Comparison of ENCODE assay signal across 8 cellular contexts in the genomic region with DNA sequence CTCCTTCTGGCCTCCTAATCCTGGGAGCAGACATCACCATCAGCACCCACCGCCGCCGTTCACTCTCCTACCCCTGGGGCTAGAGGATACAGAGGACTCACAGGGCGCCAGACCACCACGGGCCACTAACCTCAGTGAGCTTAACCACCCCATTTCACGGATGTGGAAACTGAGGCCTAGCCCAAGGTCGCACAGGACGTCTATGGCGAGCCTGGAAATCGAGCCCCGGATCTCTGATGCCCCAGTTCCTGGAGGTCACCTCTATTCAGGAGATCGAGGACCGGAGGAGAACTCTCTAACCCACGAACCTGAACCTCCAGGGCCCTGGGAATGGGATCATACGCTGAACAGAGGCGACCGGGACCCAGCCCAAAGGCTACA. TPM values are rescaled to one million over a fixed set of nuclear protein-coding genes. Genes with fewer than 3 reads are reported as not detected.
DNase-seq lines count a peak whose midpoint lies in the region; ATAC-seq and TF ChIP-seq lines count a peak whose summit lies in the region.

No MANE protein-coding gene starts in this region.

- H3K27ac ChIP-seq in AG04450 (ENCODE audit: low read depth, low read length) (no peak overlapping the region), angular gyrus (ENCODE audit: low read depth, low read length) (peak overlapping the region; percentile 68), thymus (ENCODE audit: low read depth) (peak overlapping the region; percentile 85)

- POLR2A ChIA-PET in AG04450 (lab: Yijun Ruan, JAX), result interaction anchor here (0.5 kb wide), 1 partner anchor 208 kb away, joined by 4 read pairs; no protein-coding TSS in a partner anchor

- DNase-seq in AG04450 (ENCODE audit: low read depth, low spot score) (no peak), left lobe of liver (ENCODE audit: low spot score) (peak; percentile 49), islet precursor cell (no peak), Kasumi-1 (lab: John Stamatoyannopoulos, UW) (no peak)

- WGBS in thymus, result 3% methylated on average over 17 of the region's 17 CpGs

- TF ChIP-seq CTCF in AG04450 (IDR thresholded peaks at IDR 0.05; ENCODE audit: low read depth, low read length), result no peak

- H3K4me3 ChIP-seq in AG04450 (ENCODE audit: low read depth, low read length), result peak overlapping the region; percentile 99
- peak overlapping the region; percentile 74 for H3K4me3 ChIP-seq in thymus (ENCODE audit: low read length)

- H3K9me3 ChIP-seq in AG04450 (ENCODE audit: control insufficient read depth, insufficient read depth, low read length) (no peaks in the 10 kb centered on the region), thymus (ENCODE audit: control insufficient read depth) (no peaks in the 10 kb centered on the region)

- H3K36me3 ChIP-seq in thymus (ENCODE audit: control insufficient read depth, insufficient read depth), result peaks cover 4% of the 10 kb centered on the region

- CTCF ChIA-PET in AG04450 (lab: Charles Lee), result interaction anchor here (1.2 to 7.6 kb wide), 4 partner anchors 37 to 112 kb away, joined by 4 to 215 read pairs (median 102); a partner anchor contains a TSS

- ATAC-seq in HG02852 (IDR thresholded peaks at IDR 0.05; ENCODE audit: unreplicated experiment) (peak; percentile 10), left lobe of liver (peak; percentile 5), HG03135 (IDR thresholded peaks at IDR 0.05; ENCODE audit: unreplicated experiment) (no peak)

- peaks cover 12% of the 10 kb centered on the region for H3K4me1 ChIP-seq in thymus (ENCODE audit: control insufficient read depth, insufficient read depth, low read length)

- peaks cover 1% of the 10 kb centered on the region for H3K27me3 ChIP-seq in AG04450 (ENCODE audit: control insufficient read depth, insufficient read depth, low read length)
- H3K27me3 ChIP-seq in thymus (ENCODE audit: control insufficient read depth, insufficient read depth), result no peaks in the 10 kb centered on the region

RNA-seq across cellular contexts. Expression of a gene that starts 0.3 kb away (rescaled TPM):
- 76.6 and 82.8 TPM in 2 replicates for polyA plus RNA-seq in AG04450 (2011; rRNA removed)
- polyA minus RNA-seq in AG04450 (2011; rRNA and poly(A)+ RNA removed), result 29.2 and 33.0 TPM in 2 replicates
- total RNA-seq in left lobe of liver, result 39.3 TPM
- polyA plus RNA-seq in thymus, result 49.3 TPM

RNA-seq across cellular contexts. Expression of a gene that starts 7.2 kb away (rescaled TPM):
- not detected in 2 replicates for polyA plus RNA-seq in AG04450 (2011; rRNA removed)
- not detected in 2 replicates for polyA minus RNA-seq in AG04450 (2011; rRNA and poly(A)+ RNA removed)
- total RNA-seq in left lobe of liver, result not detected
- polyA plus RNA-seq in thymus, result 0.05 TPM

RNA-seq across cellular contexts. Expression of a gene that starts 14.7 kb away (rescaled TPM):
- 14.6 and 17.5 TPM in 2 replicates for polyA plus RNA-seq in AG04450 (2011; rRNA removed)
- 24.5 and 30.1 TPM in 2 replicates for polyA minus RNA-seq in AG04450 (2011; rRNA and poly(A)+ RNA removed)
- 115 TPM for total RNA-seq in left lobe of liver
- 5.1 TPM for polyA plus RNA-seq in thymus

RNA-seq across cellular contexts. Expression of a gene that starts 37.3 kb away (rescaled TPM):
- 63.8 and 76.8 TPM in 2 replicates for polyA plus RNA-seq in AG04450 (2011; rRNA removed)
- polyA minus RNA-seq in AG04450 (2011; rRNA and poly(A)+ RNA removed), result 97.8 and 121 TPM in 2 replicates
- 53.0 TPM for total RNA-seq in left lobe of liver
- polyA plus RNA-seq in thymus, result 98.7 TPM
